13 cellular contexts compared by ENCODE assay signal in genomic region chr22:38107692-38108515, GRCh38. TPM values are rescaled to one million over a fixed set of nuclear protein-coding genes. Genes with fewer than 3 reads are reported as not detected.
DNase-seq lines count a peak whose midpoint lies in the region; ATAC-seq and TF ChIP-seq lines count a peak whose summit lies in the region.
"Had no signal": no experiment of that assay in that cellular context is flagged by ENCODE, and none has a peak within 500 bp of the region (broad histone marks: within the 10 kb centered on the region; RNA-seq: fewer than 3 reads in every experiment).

No MANE protein-coding gene starts in this region.

- no peak overlapping the region for H3K27ac ChIP-seq in testis
- no peak overlapping the region for H3K27ac ChIP-seq in endodermal cell (ENCODE audit: low read depth, low read length)
- H3K27ac ChIP-seq: esophagus muscularis mucosa, sigmoid colon had no signal

- no peak overlapping the region for H3K4me3 Mint-ChIP-seq in endodermal cell
- H3K4me3 Mint-ChIP-seq: activated CD8-positive, alpha-beta T cell treated with anti-CD3 and anti-CD28 coated beads, Interleukin-2, amount 10 ng/mL, durations not matched to agents 7 days and 5 days had no signal

- no peaks in the 10 kb centered on the region for H3K27me3 ChIP-seq in testis
- H3K27me3 ChIP-seq in endodermal cell (ENCODE audit: control insufficient read depth, insufficient read depth, low read length, poor library complexity, severe bottlenecking) = peaks cover 4% of the 10 kb centered on the region
- H3K27me3 ChIP-seq: esophagus muscularis mucosa, sigmoid colon had no signal

- H3K36me3 Mint-ChIP-seq in endodermal cell (ENCODE audit: low read depth) = no peaks in the 10 kb centered on the region

- TF ChIP-seq CTCF in testis (IDR thresholded peaks at IDR 0.05) = no peak
- TF ChIP-seq CTCF in endodermal cell (conservative IDR thresholded peaks at IDR 0.05) = no peak

- H3K36me3 ChIP-seq in testis (ENCODE audit: low read depth, missing control alignments) (no peaks in the 10 kb centered on the region), endodermal cell (ENCODE audit: control insufficient read depth, insufficient read depth, low read length) (no peaks in the 10 kb centered on the region)
- H3K36me3 ChIP-seq: sigmoid colon had no signal

- TF ChIP-seq POLR2A in testis (IDR thresholded peaks at IDR 0.05) = no peak

- no peaks in the 10 kb centered on the region for H3K9me3 Mint-ChIP-seq in endodermal cell

- H3K4me1 ChIP-seq in testis (peaks cover 8% of the 10 kb centered on the region), endodermal cell (ENCODE audit: control insufficient read depth, insufficient read depth, low read length) (no peaks in the 10 kb centered on the region)
- H3K4me1 ChIP-seq: sigmoid colon had no signal

- no peak overlapping the region for H3K4me3 ChIP-seq in testis
- H3K4me3 ChIP-seq in endodermal cell (ENCODE audit: low read length) = no peak overlapping the region
- H3K4me3 ChIP-seq: esophagus muscularis mucosa, sigmoid colon had no signal

- H3K4me1 Mint-ChIP-seq in endodermal cell = peaks cover 6% of the 10 kb centered on the region

- ATAC-seq in left lobe of liver = peak; percentile 88
- ATAC-seq in GM21619 (IDR thresholded peaks at IDR 0.05; ENCODE audit: unreplicated experiment) = no peak

- intact Hi-C loops in testis (cut with DNase I; ENCODE audit: low total_unique reads) = no loop called here

- WGBS in testis, 2 donors = 67% methylated on average over 17 of the region's 17 CpGs; no CpG with 5 or more reads in 1 of the 2 donors
- WGBS in endodermal cell (ENCODE audit: insufficient coverage in 1 of 2, insufficient read length in 1 of 2), 2 experiments = 87 to 88% methylated on average over 8 to 17 of the region's 17 CpGs

- no peaks in the 10 kb centered on the region for H3K27me3 Mint-ChIP-seq in endodermal cell (ENCODE audit: insufficient read depth)

- H3K9ac ChIP-seq in endodermal cell (ENCODE audit: extremely low read depth, low read length, poor library complexity, severe bottlenecking) = no peak overlapping the region

- peak; percentile 39 for DNase-seq in ELR (ENCODE audit: low read depth)
- DNase-seq in RPMI7951 (ENCODE audit: low read depth) = peak; percentile 87
- DNase-seq in left lobe of liver (ENCODE audit: low spot score) = peak; percentile 86
- peak; percentile 46 for DNase-seq in testis
- DNase-seq in endodermal cell = no peak
- no peak for DNase-seq in central memory CD4-positive, alpha-beta T cell
- DNase-seq: activated effector memory CD4-positive, alpha-beta T cell treated with anti-CD3 and anti-CD28 coated beads, Interleukin-2, amount 50 U/mL, for 16 hours; MM.1S; RPMI8226; sigmoid colon had no signal

- H3K27ac Mint-ChIP-seq in endodermal cell = no peak overlapping the region
- H3K27ac Mint-ChIP-seq: activated CD8-positive, alpha-beta T cell treated with anti-CD3 and anti-CD28 coated beads, Interleukin-2, amount 10 ng/mL, durations not matched to agents 7 days and 5 days had no signal

- H3K9me3 ChIP-seq in testis (no peaks in the 10 kb centered on the region), endodermal cell (ENCODE audit: control insufficient read depth, low read length) (no peaks in the 10 kb centered on the region)
- H3K9me3 ChIP-seq: esophagus muscularis mucosa, sigmoid colon had no signal

RNA-seq across cellular contexts. Expression of gene BAIAP2L2, which starts 2.6 kb away (rescaled TPM):
- 5.0 and 9.7 TPM in 2 replicates for total RNA-seq in RPMI7951 (2014; rRNA removed; shearing (Covaris generic))
- total RNA-seq in left lobe of liver = 1.1 TPM
- total RNA-seq in testis = 10 to 100 TPM in 1 of 2 donors, 1 to 10 TPM in 1; 8.8 to 10.0 TPM
- 6.6 TPM for polyA plus RNA-seq in testis (ENCODE audit: insufficient read depth, low read depth, low replicate concordance)
- 1 to 10 TPM; 1.4 to 3.7 TPM for total RNA-seq in endodermal cell
- polyA plus RNA-seq in endodermal cell (2013, experiment 1 of 2) = 2.7 TPM
- polyA plus RNA-seq in endodermal cell (2013, experiment 2 of 2) = 1.9 TPM

RNA-seq across cellular contexts. Expression of gene SLC16A8, which starts 23.9 kb away (rescaled TPM):
- not detected in 2 replicates for total RNA-seq in RPMI7951 (2014; rRNA removed; shearing (Covaris generic))
- total RNA-seq in left lobe of liver (not detected), testis (1 to 10 TPM; 1.6 to 2.0 TPM), endodermal cell (1 to 10 TPM in 1 of 2 donors, under 1 TPM in 1; 0.57 to 1.1 TPM)
- 2.4 TPM for polyA plus RNA-seq in testis (ENCODE audit: insufficient read depth, low read depth, low replicate concordance)
- polyA plus RNA-seq in endodermal cell (2013, experiment 1 of 2) = 0.61 TPM
- 0.17 TPM for polyA plus RNA-seq in endodermal cell (2013, experiment 2 of 2)
- total RNA-seq: activated CD8-positive, alpha-beta T cell treated with anti-CD3 and anti-CD28 coated beads, Interleukin-2, amount 10 ng/mL, durations not matched to agents 7 days and 5 days had no signal

RNA-seq across cellular contexts. Expression of gene PICK1, which starts 50.7 kb away (rescaled TPM):
- total RNA-seq in RPMI7951 (2014; rRNA removed; shearing (Covaris generic)) = 6.5 and 12.7 TPM in 2 replicates
- total RNA-seq in left lobe of liver (16.8 TPM), testis (10 to 100 TPM; 78.7 to 89.7 TPM), endodermal cell (10 to 100 TPM; 42.7 to 54.1 TPM)
- 61.5 TPM for polyA plus RNA-seq in testis (ENCODE audit: insufficient read depth, low read depth, low replicate concordance)
- 22.8 TPM for polyA plus RNA-seq in endodermal cell (2013, experiment 1 of 2)
- polyA plus RNA-seq in endodermal cell (2013, experiment 2 of 2) = 20.1 TPM

Comparison
In these comparisons a context has a peak if more than half of its experiments do, and no peak if none do; other contexts are left out.
1. DNase-seq: peak in ELR (single experiment), RPMI7951 (single experiment), left lobe of liver (single experiment) and testis (single experiment); none in endodermal cell (single experiment) and central memory CD4-positive, alpha-beta T cell (single experiment).